Comparison of ENCODE assay signal across 7 cellular contexts in the genomic region with DNA sequence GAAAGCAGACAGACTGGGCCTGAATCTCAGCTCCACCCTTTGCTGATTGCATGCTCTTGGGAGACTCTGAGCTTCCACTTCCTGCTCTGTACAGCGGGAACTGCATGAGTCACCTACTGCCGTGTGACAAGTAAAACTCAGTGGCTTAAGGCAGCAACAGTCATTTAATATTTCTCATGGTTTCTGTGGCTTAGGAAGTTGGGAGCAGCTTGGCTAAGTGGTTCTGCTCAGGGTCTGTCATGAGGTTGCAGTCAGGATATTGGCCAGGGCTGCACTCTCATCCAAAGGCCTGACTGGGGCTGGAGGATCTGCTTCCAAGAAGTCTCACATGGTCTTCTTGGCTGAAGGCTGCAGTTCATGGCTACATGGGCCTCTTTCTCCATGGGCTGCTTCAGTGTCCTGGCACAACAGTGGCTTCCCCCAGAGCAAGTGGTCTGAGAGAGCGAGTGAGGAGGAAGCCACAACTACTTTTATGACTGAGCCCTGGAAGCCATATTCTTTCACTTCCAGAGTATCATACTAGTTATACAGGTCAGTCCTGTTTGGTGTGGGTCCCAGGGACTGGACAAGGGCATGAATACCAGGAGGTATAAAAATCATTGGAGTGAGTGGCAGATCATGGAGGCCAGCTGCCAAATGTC. TPM values are rescaled to one million over a fixed set of nuclear protein-coding genes. Genes with fewer than 3 reads are reported as not detected.
A peak's percentile ranks its signal among the peaks of the same experiment; 100 is the strongest.
DNase-seq lines count a peak whose midpoint lies in the region; ATAC-seq and TF ChIP-seq lines count a peak whose summit lies in the region.

No MANE protein-coding gene starts in this region.

- H3K9me3 ChIP-seq in H9 (ENCODE audit: control insufficient read depth, low read depth, low read length) = no peaks in the 10 kb centered on the region
- H3K9me3 ChIP-seq in PC-9 (ENCODE audit: insufficient read depth, low read depth) = peaks cover 8% of the 10 kb centered on the region; the same call in 1 of the 2 replicates

- H3K4me3 ChIP-seq in PC-9 (no peak overlapping the region), retinal pigment epithelial cell (ENCODE audit: low read length) (no peak overlapping the region)

- H4K20me1 ChIP-seq in H9 (ENCODE audit: control insufficient read depth, insufficient read depth, insufficient read length) = no peaks in the 10 kb centered on the region
- no peaks in the 10 kb centered on the region for H4K20me1 ChIP-seq in PC-9 (ENCODE audit: insufficient read depth)

- no peak overlapping the region for H3K18ac ChIP-seq in H9 (ENCODE audit: insufficient read length, low read depth, low read length)

- H3K4me1 ChIP-seq in H9 (ENCODE audit: insufficient read depth, low read length) = no peaks in the 10 kb centered on the region
- H3K4me1 ChIP-seq in PC-9 (replicated peaks; ENCODE audit: insufficient read depth) = no peaks in the 10 kb centered on the region

- H3K9me3 Mint-ChIP-seq in H9 = no peaks in the 10 kb centered on the region

- no peaks in the 10 kb centered on the region for H3K36me3 ChIP-seq in PC-9 (ENCODE audit: low read depth)

- no peaks in the 10 kb centered on the region for H3K27me3 ChIP-seq in H9 (ENCODE audit: insufficient read depth, low read length)
- H3K27me3 ChIP-seq in PC-9 (ENCODE audit: insufficient read depth, low read depth) = no peaks in the 10 kb centered on the region

- no peak overlapping the region for H2BK20ac ChIP-seq in H9 (ENCODE audit: low read depth, low read length, poor library complexity, severe bottlenecking)

- no peak for ATAC-seq in HG03095 (IDR thresholded peaks at IDR 0.05; ENCODE audit: unreplicated experiment)
- ATAC-seq in HG03045 (IDR thresholded peaks at IDR 0.05; ENCODE audit: unreplicated experiment) = no peak

- intact Hi-C loops in PC-9 (cut with micrococcal nuclease; ENCODE audit: unreplicated experiment) = no loop called here

- POLR2A ChIA-PET in PC-9 (lab: Charles Lee; ENCODE audit: unreplicated experiment) = no interaction called here

- no peak overlapping the region for H4K8ac ChIP-seq in H9 (replicated peaks; ENCODE audit: insufficient read length, low read depth, low read length)

- CTCF ChIA-PET in PC-9 (lab: Charles Lee) = no interaction called here

- H3K4me2 ChIP-seq in H9 (ENCODE audit: insufficient read depth, insufficient read length, low read length) (no peak overlapping the region), PC-9 (no peak overlapping the region)

- no peak overlapping the region for H3K14ac ChIP-seq in H9 (ENCODE audit: insufficient read depth, low read length)

- H3F3A ChIP-seq in PC-9 (ENCODE audit: insufficient read depth, low read depth) = peaks cover 19% of the 10 kb centered on the region

- TF ChIP-seq CTCF in H9 (conservative IDR thresholded peaks at IDR 0.05) (no peak), PC-9 (conservative IDR thresholded peaks at IDR 0.05) (no peak), retinal pigment epithelial cell (conservative IDR thresholded peaks at IDR 0.05; ENCODE audit: low read depth, low read length) (no peak)

- DNase-seq in H9 (peak; percentile 31), PC-9 (peak in 1 of 2 experiments; percentile 87), ecto neural progenitor cell (ENCODE audit: low spot score) (peak; percentile 37), retinal pigment epithelial cell (ENCODE audit: low read depth) (peak; percentile 3), NCI-H345 (lab: John Stamatoyannopoulos, UW) (no peak)

- no peak overlapping the region for H2BK12ac ChIP-seq in H9 (ENCODE audit: insufficient read length, low read depth, low read length)

- no peak overlapping the region for H2BK120ac ChIP-seq in H9 (ENCODE audit: low read depth, low read length, poor library complexity, severe bottlenecking)

- H3K27ac Mint-ChIP-seq in H9 = no peak overlapping the region

- no peak overlapping the region for H3K9ac ChIP-seq in H9 (ENCODE audit: extremely low read depth, insufficient read length, low read length)

- H3K4ac ChIP-seq in H9 (ENCODE audit: low read depth, low read length) = no peak overlapping the region

- H3K36me3 Mint-ChIP-seq in H9 (ENCODE audit: insufficient read depth in 1 of 3, low read depth in 3 of 3) = no peaks in the 10 kb centered on the region

- H2BK5ac ChIP-seq in H9 (ENCODE audit: insufficient read length, low read length) = no peak overlapping the region

- no peak overlapping the region for H2AK5ac ChIP-seq in H9 (ENCODE audit: insufficient read length, low read length)

- H3K4me3 Mint-ChIP-seq in H9 = no peak overlapping the region

- peaks cover 8 to 19% of the 10 kb centered on the region in 2 experiments for H3K4me1 Mint-ChIP-seq in H9

- no peak overlapping the region for H2BK15ac ChIP-seq in H9 (ENCODE audit: low read depth, low read length)

- H3K27me3 Mint-ChIP-seq in H9 (ENCODE audit: low read depth) = no peaks in the 10 kb centered on the region; the same call in 1 of the 2 replicates

- no peak overlapping the region for H3K27ac ChIP-seq in H9 (ENCODE audit: insufficient read length, low read depth, low read length)
- H3K27ac ChIP-seq in PC-9 = peak overlapping the region; percentile 84

- H3K79me2 ChIP-seq in H9 (ENCODE audit: insufficient read depth, low read length) = no peaks in the 10 kb centered on the region
- no peaks in the 10 kb centered on the region for H3K79me2 ChIP-seq in PC-9 (ENCODE audit: low read depth)

- H2AFZ ChIP-seq in H9 (ENCODE audit: low read length) = no peak overlapping the region
- no peak overlapping the region for H2AFZ ChIP-seq in PC-9

- H3K79me1 ChIP-seq in H9 (ENCODE audit: insufficient read depth, low read depth, low read length, poor library complexity, severe bottlenecking) = no peaks in the 10 kb centered on the region

- H3K56ac ChIP-seq in H9 (ENCODE audit: insufficient read length, low read depth, low read length) = no peak overlapping the region

- H4K91ac ChIP-seq in H9 (ENCODE audit: insufficient read length, low read depth, low read length) = no peak overlapping the region

- no TSS peak for BruUV-seq in PC-9 (replicated peaks; lab: Mats Ljungman, UMichigan)

- H3K23ac ChIP-seq in H9 (ENCODE audit: insufficient read length, low read depth, low read length) = no peak overlapping the region

- H3T11ph ChIP-seq in H9 (ENCODE audit: low read length) = no peak overlapping the region

- no peaks in the 10 kb centered on the region for H3K23me2 ChIP-seq in H9 (ENCODE audit: insufficient read length, low read depth, low read length, poor library complexity, severe bottlenecking)

- H4K5ac ChIP-seq in H9 (ENCODE audit: insufficient read length, low read depth, low read length) = no peak overlapping the region

- no CpG with 5 or more reads among the region's 3 CpGs for WGBS in H9 (ENCODE audit: extremely low coverage, insufficient read length, low lambda C conversion rate)

- H3K9me2 ChIP-seq in PC-9 (ENCODE audit: insufficient read depth) = no peaks in the 10 kb centered on the region

RNA-seq across cellular contexts. Expression of gene FAM222A, which starts 49.7 kb away (rescaled TPM):
- total RNA-seq in H9 (2021) = 2.8 and 3.2 TPM in 2 replicates
- total RNA-seq in PC-9 (2021) = 2.3 and 3.1 TPM in 2 replicates
